ENCODE assay signal across 28 cellular contexts in the genomic region with DNA sequence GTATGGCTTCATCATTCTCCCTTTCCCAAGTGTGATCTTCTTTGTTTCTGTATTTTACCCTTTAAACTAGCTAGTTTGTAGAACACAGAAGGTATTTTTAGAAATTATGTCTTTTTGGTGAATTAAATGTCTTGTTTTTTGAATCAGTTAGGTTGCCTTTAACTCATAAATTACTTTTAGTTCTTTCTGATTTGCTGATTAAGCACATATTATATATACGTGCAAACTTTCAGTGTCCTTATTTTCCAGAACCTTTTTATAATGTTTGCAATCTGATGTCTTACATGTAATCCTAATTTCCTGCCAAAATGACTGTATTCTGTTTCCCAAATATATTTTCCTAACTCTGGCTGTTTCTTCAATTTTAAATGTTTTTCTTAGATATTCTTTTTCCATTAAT. TPM values are rescaled to one million over a fixed set of nuclear protein-coding genes. Genes with fewer than 3 reads are reported as not detected.
DNase-seq lines count a peak whose midpoint lies in the region; ATAC-seq and TF ChIP-seq lines count a peak whose summit lies in the region.
"Had no signal": no experiment of that assay in that cellular context is flagged by ENCODE, and none has a peak within 500 bp of the region (broad histone marks: within the 10 kb centered on the region; RNA-seq: fewer than 3 reads in every experiment).

No MANE protein-coding gene starts in this region.

- CTCF ChIA-PET in A673 (lab: Charles Lee): no interaction called here

- H3K27ac Mint-ChIP-seq in brain: peak overlapping the region in 4 of 5 experiments; percentile 67 to 97 (median 78)
- H3K27ac Mint-ChIP-seq in nephron: peak overlapping the region in 2 of 3 experiments; percentile 10 to 65
- H3K27ac Mint-ChIP-seq: activated T-helper 2 cell treated with anti-CD3 and anti-CD28 coated beads, Interferon-gamma antibody, Interleukin-2, Interleukin-4, amounts not matched to agents 10 μg/mL and 5 μg/mL and 100 μg/mL, durations not matched to agents 14 hours and 24 hours and 36 hours; dendritic cell treated with granulocyte-macrophage colony-stimulating factor and Interleukin-4, amounts not matched to agents 40 ng/mL and 50 ng/mL, for 4 days; HFFc6; stimulated activated naive CD8-positive, alpha-beta T cell treated with anti-CD3 and anti-CD28 coated beads, Interleukin-15, amount 100 ng/mL, for 72 hours; T-helper 1 cell treated with Interleukin-12 subunit alpha and Interleukin-12 subunit beta and Interleukin-4 antibody, amounts not matched to agents 30 μg/mL and 1 μg/mL, for 36 hours had no signal

- H3K27me3 Mint-ChIP-seq in brain (peaks cover 3% of the 10 kb centered on the region), nephron (ENCODE audit: low read depth) (no peaks in the 10 kb centered on the region)
- H3K27me3 Mint-ChIP-seq: dendritic cell treated with granulocyte-macrophage colony-stimulating factor and Interleukin-4, amounts not matched to agents 40 ng/mL and 50 ng/mL, for 4 days; stimulated activated naive CD8-positive, alpha-beta T cell treated with anti-CD3 and anti-CD28 coated beads, Interleukin-15, amount 100 ng/mL, for 72 hours had no signal

- H3K4me1 Mint-ChIP-seq in brain (peaks cover 17% of the 10 kb centered on the region), nephron (peaks cover 11% of the 10 kb centered on the region)

- intact Hi-C loops in right cardiac atrium (cut with DNase I) (no loop called here), thyroid gland (cut with DNase I) (no loop called here), A673 (cut with micrococcal nuclease; ENCODE audit: unreplicated experiment) (no loop called here)

- TF ChIP-seq CTCF in cardiac muscle cell (IDR thresholded peaks at IDR 0.05; ENCODE audit: low read depth, low read length) (no peak), brain (conservative IDR thresholded peaks at IDR 0.05) (no peak), nephron (IDR thresholded peaks at IDR 0.05; ENCODE audit: unreplicated experiment in 3 of 3) (no peak), thyroid gland (IDR thresholded peaks at IDR 0.05) (no peak), A673 (conservative IDR thresholded peaks at IDR 0.05; ENCODE audit: low read depth, low read length) (no peak)

- H3K4me3 Mint-ChIP-seq in brain (no peak overlapping the region), nephron (no peak overlapping the region)
- H3K4me3 Mint-ChIP-seq: dendritic cell treated with granulocyte-macrophage colony-stimulating factor and Interleukin-4, amounts not matched to agents 40 ng/mL and 50 ng/mL, for 4 days; HFFc6; stimulated activated naive CD8-positive, alpha-beta T cell treated with anti-CD3 and anti-CD28 coated beads, Interleukin-15, amount 100 ng/mL, for 72 hours; T-helper 1 cell treated with Interleukin-12 subunit alpha and Interleukin-12 subunit beta and Interleukin-4 antibody, amounts not matched to agents 30 μg/mL and 1 μg/mL, for 36 hours had no signal

- H3K9me3 Mint-ChIP-seq in brain (peaks cover 29 to 32% (median 30%) of the 10 kb centered on the region in 5 experiments), nephron (peaks cover 23% of the 10 kb centered on the region)

- DNase-seq in cardiac muscle cell (ENCODE audit: low read depth in 1 of 2, low spot score in 1 of 2): no peak
- DNase-seq in right cardiac atrium: no peak
- DNase-seq in thyroid gland: no peak
- DNase-seq in A673 (ENCODE audit: low spot score): no peak
- no peak for DNase-seq in nucleus accumbens (lab: John Stamatoyannopoulos, UW)
- DNase-seq: activated CD4-positive, alpha-beta T cell treated with anti-CD3 and anti-CD28 coated beads, Interleukin-2, amount 50 U/mL, for 4 hours; activated CD8-positive, alpha-beta memory T cell treated with anti-CD3 and anti-CD28 coated beads, Interleukin-2, amount 50 U/mL, for 48 hours; DMS 273 treated with DMSO at 0.1 percent for 48 hours; GOT3; head of caudate nucleus; HFFc6; NCI-H1092 treated with DMSO at 0.1 percent for 48 hours; NCI-H187 treated with DMSO at 0.1 percent for 48 hours; NCI-H2171 treated with DMSO at 0.1 percent for 48 hours; NCI-H510A treated with DMSO at 0.1 percent for 48 hours; ovary; PC-3; retina; SK-N-SH; stimulated activated CD8-positive, alpha-beta memory T cell treated with anti-CD3 and anti-CD28 coated beads, Interleukin-4, amount 100 ng/mL, for 48 hours; stimulated activated naive CD8-positive, alpha-beta T cell treated with anti-CD3 and anti-CD28 coated beads, Interleukin-15, amount 100 ng/mL, for 72 hours had no signal

- no peak for ATAC-seq in right cardiac atrium
- no peak for ATAC-seq in HG03175 (IDR thresholded peaks at IDR 0.05; ENCODE audit: unreplicated experiment)
- ATAC-seq: activated CD4-positive, CD25-positive, alpha-beta regulatory T cell treated with anti-CD3 and anti-CD28 coated beads, Interleukin-2, amount 50 U/mL, for 24 hours; PC-3; stimulated activated naive CD8-positive, alpha-beta T cell treated with anti-CD3 and anti-CD28 coated beads, Interleukin-15, amount 100 ng/mL, for 72 hours had no signal

- TF ChIP-seq POLR2A in thyroid gland (IDR thresholded peaks at IDR 0.05): no peak

- H3K36me3 ChIP-seq in cardiac muscle cell (peaks cover 92% of the 10 kb centered on the region), thyroid gland (peaks cover 58 to 66% of the 10 kb centered on the region in 2 donors), A673 (ENCODE audit: insufficient read depth, low read length, poor library complexity, severe bottlenecking) (peaks cover 96% of the 10 kb centered on the region)
- H3K36me3 ChIP-seq: ovary had no signal

- H3K27ac ChIP-seq in cardiac muscle cell: peak overlapping the region; percentile 59
- no peak overlapping the region for H3K27ac ChIP-seq in right cardiac atrium (ENCODE audit: low read length)
- peak overlapping the region in 2 of 3 donors; percentile 65 to 68 for H3K27ac ChIP-seq in thyroid gland
- H3K27ac ChIP-seq in A673 (ENCODE audit: low read depth, low read length, poor library complexity, severe bottlenecking): no peak overlapping the region
- H3K27ac ChIP-seq: ovary had no signal

- H3K9me3 ChIP-seq in cardiac muscle cell (ENCODE audit: low read depth) (no peaks in the 10 kb centered on the region), right cardiac atrium (ENCODE audit: control insufficient read depth, low read length) (peaks cover 1% of the 10 kb centered on the region), thyroid gland (no peaks in the 10 kb centered on the region), A673 (ENCODE audit: low read depth, low read length, poor library complexity, severe bottlenecking) (peaks cover 26% of the 10 kb centered on the region)

- peaks cover 99% of the 10 kb centered on the region for H3K36me3 Mint-ChIP-seq in brain
- peaks cover 93% of the 10 kb centered on the region for H3K36me3 Mint-ChIP-seq in nephron (ENCODE audit: low read depth)

- no peaks in the 10 kb centered on the region for H3K27me3 ChIP-seq in cardiac muscle cell
- H3K27me3 ChIP-seq in right cardiac atrium (ENCODE audit: control insufficient read depth, insufficient read depth): no peaks in the 10 kb centered on the region
- H3K27me3 ChIP-seq in thyroid gland: no peaks in the 10 kb centered on the region
- H3K27me3 ChIP-seq in A673 (replicated peaks; ENCODE audit: insufficient read depth, low read depth, low read length, poor library complexity): no peaks in the 10 kb centered on the region
- H3K27me3 ChIP-seq: ovary had no signal

- POLR2A ChIA-PET in A673 (lab: Charles Lee; ENCODE audit: low non-redundant PET): no interaction called here

- H3K4me3 ChIP-seq in cardiac muscle cell (no peak overlapping the region), right cardiac atrium (ENCODE audit: low read length) (no peak overlapping the region), thyroid gland (replicated peaks in 1 of 3) (no peak overlapping the region), A673 (ENCODE audit: low read depth, low read length, poor library complexity, severe bottlenecking) (no peak overlapping the region)
- H3K4me3 ChIP-seq: ovary had no signal

- BruUV-seq in A673 (replicated peaks; lab: Mats Ljungman, UMichigan): no TSS peak

- 44% methylated on average over 1 of the region's 1 CpG for WGBS in right cardiac atrium
- 65 to 67% methylated on average over 1 of the region's 1 CpG for WGBS in thyroid gland, 2 donors

- H3K4me1 ChIP-seq in cardiac muscle cell (ENCODE audit: low read depth) (no peaks in the 10 kb centered on the region), right cardiac atrium (ENCODE audit: control insufficient read depth, insufficient read depth, low read length) (no peaks in the 10 kb centered on the region), thyroid gland (peaks cover 8 to 13% of the 10 kb centered on the region in 2 donors), A673 (ENCODE audit: insufficient read depth, low read length, poor library complexity, severe bottlenecking) (no peaks in the 10 kb centered on the region)

RNA-seq across cellular contexts. Expression of gene CHD2, which starts 51.7 kb away (rescaled TPM):
- total RNA-seq in cardiac muscle cell: 49.5 and 118 TPM in 2 replicates
- 60.8 and 90.6 TPM in 2 replicates for polyA plus RNA-seq in cardiac muscle cell
- 10 to 100 TPM; 62.7 to 83.6 (median 65.1) TPM for total RNA-seq in right cardiac atrium
- polyA plus RNA-seq in right cardiac atrium: 28.4 TPM
- polyA plus RNA-seq in brain (ENCODE audit: insufficient read depth, low read depth, low replicate concordance): 28.2 TPM
- total RNA-seq in thyroid gland: 100 to 1,000 TPM; 149 to 299 (median 213) TPM
- total RNA-seq in A673 (2021): 75.7 and 78.0 TPM in 2 replicates

Comparison
In these comparisons a context has a peak if more than half of its experiments do, and no peak if none do; other contexts are left out.
1. H3K27ac ChIP-seq: peak in cardiac muscle cell (single experiment) and thyroid gland (2 of 3); none in right cardiac atrium (single experiment) and A673 (single experiment).